Comparison of ENCODE assay signal across 10 cellular contexts in genomic region chr11:95241673-95242072, GRCh38. TPM values are rescaled to one million over a fixed set of nuclear protein-coding genes. Genes with fewer than 3 reads are reported as not detected.
DNase-seq lines count a peak whose midpoint lies in the region; ATAC-seq and TF ChIP-seq lines count a peak whose summit lies in the region.
"Had no signal": no experiment of that assay in that cellular context is flagged by ENCODE, and none has a peak within 500 bp of the region (broad histone marks: within the 10 kb centered on the region; RNA-seq: fewer than 3 reads in every experiment).

No MANE protein-coding gene starts in this region.

- CTCF ChIA-PET in HEK293T (lab: Yijun Ruan, JAX) = interaction anchor here (0.6 to 1.1 kb wide), 2 partner anchors 224 to 464 kb away, joined by 3 to 5 read pairs; no protein-coding TSS in a partner anchor

- no peak for TF ChIP-seq CTCF in GM12865 (IDR thresholded peaks at IDR 0.05; ENCODE audit: insufficient read depth, low read depth, low read length, missing control alignments)

- POLR2A ChIA-PET in HEK293T (lab: Yijun Ruan, JAX) = interaction anchor here (1.1 to 1.5 kb wide), 2 partner anchors 10 to 12 kb away, joined by 3 to 4 read pairs; partner anchors contain the start of gene SESN3

- DNase-seq in GM12865 (ENCODE audit: low read depth) (peak; percentile 31), left ventricle myocardium superior (no peak), NCI-H1694 (lab: John Stamatoyannopoulos, UW) (no peak), posterior vena cava (ENCODE audit: low spot score) (no peak), HEK293T (ENCODE audit: extremely low spot score) (no peak), amniotic stem cell (lab: John Stamatoyannopoulos, UW) (no peak)
- DNase-seq: dermis blood vessel endothelial cell, T1000 had no signal

- H3K4me3 ChIP-seq in GM12865 (ENCODE audit: low read depth, low read length) = no peak overlapping the region

- intact Hi-C loops in left ventricle myocardium superior (cut with micrococcal nuclease) (no loop called here), posterior vena cava (cut with DNase I) (no loop called here)

- ATAC-seq in GM21423 (IDR thresholded peaks at IDR 0.05; ENCODE audit: unreplicated experiment) (peak; percentile 57), HG03442 (IDR thresholded peaks at IDR 0.05; ENCODE audit: unreplicated experiment) (peak; percentile 85), left ventricle myocardium superior (peak; percentile 70)

TF ChIP-seq in HEK293T, 16 proteins besides CTCF, POLR2A, EP300 and RAD21:
- TF ChIP-seq TARDBP (IDR thresholded peaks at IDR 0.05) (no peak), SP1 (IDR thresholded peaks at IDR 0.05) (no peak), HDGF (IDR thresholded peaks at IDR 0.05; ENCODE audit: borderline replicate concordance) (no peak), FOXA1 (IDR thresholded peaks at IDR 0.05) (no peak), CTBP1 (IDR thresholded peaks at IDR 0.05; ENCODE audit: borderline replicate concordance) (no peak), ZNF384 (IDR thresholded peaks at IDR 0.05) (no peak)

RNA-seq across cellular contexts. Expression of gene SESN3, which starts 10.7 kb away (rescaled TPM):
- 5.7 TPM for total RNA-seq in left ventricle myocardium superior
- 10 to 100 TPM; 19.0 to 23.6 TPM for total RNA-seq in posterior vena cava
